23 cellular contexts compared by ENCODE assay signal in the genomic region with DNA sequence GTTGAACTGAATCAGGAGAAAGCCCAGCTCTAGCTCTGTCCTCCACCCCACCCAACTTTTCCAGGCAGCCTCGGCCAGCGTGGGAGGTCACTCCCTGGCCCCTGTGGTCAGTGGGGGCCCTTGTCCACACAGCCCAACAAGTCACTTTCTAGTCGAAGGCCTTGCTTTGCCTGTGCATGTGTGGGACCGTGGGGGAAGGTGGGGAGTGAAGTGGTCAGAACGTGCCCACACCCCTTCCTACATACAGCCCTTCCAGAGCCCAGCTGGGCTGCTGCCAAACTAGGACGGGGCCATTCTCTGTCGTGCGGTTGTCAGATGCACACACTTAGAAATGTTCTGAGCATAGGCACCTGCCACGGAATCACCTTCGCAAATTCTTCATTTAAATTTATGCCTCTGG. TPM values are rescaled to one million over a fixed set of nuclear protein-coding genes. Genes with fewer than 3 reads are reported as not detected.
DNase-seq lines count a peak whose midpoint lies in the region; ATAC-seq, FAIRE-seq and TF ChIP-seq lines count a peak whose summit lies in the region.
"Had no signal": no experiment of that assay in that cellular context is flagged by ENCODE, and none has a peak within 500 bp of the region (broad histone marks: within the 10 kb centered on the region; RNA-seq: fewer than 3 reads in every experiment).

No MANE protein-coding gene starts in this region.

- peaks cover 6% of the 10 kb centered on the region for H3K4me1 ChIP-seq in CD8-positive, alpha-beta memory T cell (ENCODE audit: insufficient read depth, low read length)
- H3K4me1 ChIP-seq in HEK293 (ENCODE audit: control insufficient read depth, insufficient read depth, low read length) (no peaks in the 10 kb centered on the region), H1 (replicated peaks in 1 of 4; ENCODE audit: control insufficient read depth in 3 of 4, insufficient read depth in 4 of 4, low read length in 3 of 4) (no peaks in the 10 kb centered on the region; a peak in 2 of 7 replicates), suprapubic skin (peaks cover 11% of the 10 kb centered on the region), kidney (ENCODE audit: control insufficient read depth in 1 of 2, insufficient read depth in 1 of 2, low read depth in 1 of 2, low read length in 2 of 2) (no peaks in the 10 kb centered on the region)
- H3K4me1 ChIP-seq: BE2C, Caco-2 had no signal

- no peak overlapping the region for H3K4me3 Mint-ChIP-seq in CD8-positive, alpha-beta memory T cell
- H3K4me3 Mint-ChIP-seq: CD14-positive monocyte had no signal

- no peak overlapping the region for H3K4me2 ChIP-seq in H1 (ENCODE audit: insufficient read depth in 1 of 2, low read depth in 2 of 2, low read length in 2 of 2)
- H3K4me2 ChIP-seq: BLaER1 had no signal

- no peak overlapping the region for H4K5ac ChIP-seq in H1 (ENCODE audit: insufficient read length, low read depth, low read length)

- H3K27ac ChIP-seq in CD8-positive, alpha-beta memory T cell (ENCODE audit: low read depth, low read length) = peak overlapping the region; percentile 47
- H3K27ac ChIP-seq in HEK293 (ENCODE audit: extremely low read depth, low read depth, low read length) (no peak overlapping the region), H1 (ENCODE audit: low read depth, low read length) (no peak overlapping the region), suprapubic skin (no peak overlapping the region), kidney (ENCODE audit: low read depth in 2 of 2, low read length in 2 of 2) (no peak overlapping the region)
- H3K27ac ChIP-seq: BLaER1 had no signal

- no peak overlapping the region for H3K23ac ChIP-seq in H1 (ENCODE audit: insufficient read length)

- no peak overlapping the region for H3K14ac ChIP-seq in H1 (ENCODE audit: insufficient read length)

- H3K27me3 ChIP-seq in CD8-positive, alpha-beta memory T cell (ENCODE audit: insufficient read depth, low read length, poor library complexity, severe bottlenecking) = no peaks in the 10 kb centered on the region
- H3K27me3 ChIP-seq in H1 (replicated peaks in 1 of 4; ENCODE audit: control insufficient read depth in 3 of 4, extremely low read depth in 1 of 4, insufficient read depth in 3 of 4, low read length in 3 of 4) = no peaks in the 10 kb centered on the region
- no peaks in the 10 kb centered on the region for H3K27me3 ChIP-seq in suprapubic skin
- H3K27me3 ChIP-seq: BE2C, BLaER1 had no signal

- no peaks in the 10 kb centered on the region for H3K79me2 ChIP-seq in H1 (ENCODE audit: control insufficient read depth in 1 of 2, insufficient read depth in 2 of 2, low read length in 2 of 2)

- DNase-seq in CD8-positive, alpha-beta memory T cell = no peak
- DNase-seq in H1 (ENCODE audit: low read depth in 1 of 2, low spot score in 2 of 2) (no peak), suprapubic skin (ENCODE audit: low spot score in 2 of 2) (no peak), kidney (no peak)
- DNase-seq: 8988T; ACHN; BE2C; C1 segment of cervical spinal cord; Caco-2; Calu3; CD4-positive, alpha-beta memory T cell; CD4-positive, CD25-positive, alpha-beta regulatory T cell; DMS79 treated with DMSO at 0.1 percent for 48 hours; GF-D8 had no signal

- H3K36me3 ChIP-seq in CD8-positive, alpha-beta memory T cell (ENCODE audit: insufficient read depth, low read length) = no peaks in the 10 kb centered on the region
- H3K36me3 ChIP-seq in HEK293 (ENCODE audit: control insufficient read depth in 2 of 2, insufficient read depth in 1 of 2, low read length in 2 of 2) (peaks cover 0 to 67% of the 10 kb centered on the region in 2 experiments; a peak in 1 of 3 replicates), H1 (ENCODE audit: control insufficient read depth in 2 of 4, insufficient read depth in 4 of 4, low read length in 3 of 4) (peaks cover 2 to 9% (median 7%) of the 10 kb centered on the region in 4 experiments; a peak in 6 of 8 replicates), suprapubic skin (peaks cover 12% of the 10 kb centered on the region), kidney (ENCODE audit: control insufficient read depth in 1 of 2, insufficient read depth in 2 of 2, low read length in 2 of 2) (peaks cover 2 to 11% of the 10 kb centered on the region in 2 donors)
- H3K36me3 ChIP-seq: BE2C had no signal

- no peaks in the 10 kb centered on the region; the same call in 1 of the 2 replicates for H3K23me2 ChIP-seq in H1 (ENCODE audit: low read depth, low read length)

- WGBS in H1 (ENCODE audit: extremely low coverage in 1 of 2, insufficient coverage in 1 of 2, insufficient read length in 1 of 2, insufficient replicate concordance in 2 of 2, low coverage in 1 of 2, low lambda C conversion rate in 2 of 2, missing lambda C conversion rate in 1 of 2), 2 experiments = 93% methylated on average over 10 of the region's 10 CpGs; no CpG with 5 or more reads in 1 of the 2 experiments
- 76% methylated on average over 10 of the region's 10 CpGs for WGBS in suprapubic skin

- H2BK120ac ChIP-seq in H1 (replicated peaks; ENCODE audit: low read depth, low read length) = no peak overlapping the region

- H4K8ac ChIP-seq in H1 (ENCODE audit: extremely low read depth, insufficient read depth, low read length) = peak overlapping the region; percentile 28

- no peaks in the 10 kb centered on the region for H3K79me1 ChIP-seq in H1 (ENCODE audit: low read depth, low read length)

- peaks cover 0 to 12% (median 9%) of the 10 kb centered on the region in 3 donors for H3K4me1 Mint-ChIP-seq in CD8-positive, alpha-beta memory T cell

- TF ChIP-seq CTCF in HEK293 (tag by site-specific recombination; IDR thresholded peaks at IDR 0.05) (no peak), H1 (IDR thresholded peaks at IDR 0.05; ENCODE audit: control extremely low read depth in 1 of 3, insufficient read depth in 1 of 3, low read depth in 1 of 3, low read length in 3 of 3) (no peak), suprapubic skin (IDR thresholded peaks at IDR 0.05) (no peak), kidney (IDR thresholded peaks at IDR 0.05; ENCODE audit: borderline replicate concordance, extremely low read depth, insufficient read depth) (no peak)

- no peak overlapping the region for H3K4ac ChIP-seq in H1 (replicated peaks; ENCODE audit: insufficient read length, low read depth, low read length)

- FAIRE-seq in H1 (lab: Jason Lieb, UNC) (no peak), kidney (lab: Jason Lieb, UNC) (no peak)
- FAIRE-seq: A204.1, D721Med, G401.6, GM12891, GM19239 had no signal

- H2BK12ac ChIP-seq in H1 (ENCODE audit: low read depth, low read length) = no peak overlapping the region

- no peak overlapping the region for H2AFZ ChIP-seq in H1 (ENCODE audit: low read length)

- H4K91ac ChIP-seq in H1 (replicated peaks; ENCODE audit: insufficient read length, low read length) = no peak overlapping the region

- TF ChIP-seq RAD21 in H1 (IDR thresholded peaks at IDR 0.05 in 1 of 2, conservative IDR thresholded peaks at IDR 0.05 in 1 of 2; ENCODE audit: low read depth in 2 of 2, low read length in 2 of 2) = no peak

- ATAC-seq in GM21447 (IDR thresholded peaks at IDR 0.05; ENCODE audit: unreplicated experiment) = no peak

- H3K9me3 ChIP-seq in CD8-positive, alpha-beta memory T cell (ENCODE audit: low read length) = no peaks in the 10 kb centered on the region
- H3K9me3 ChIP-seq in HEK293 (ENCODE audit: control insufficient read depth, insufficient read depth, low read depth, low read length) (no peaks in the 10 kb centered on the region), H1 (ENCODE audit: insufficient read depth in 2 of 2, low read depth in 1 of 2, low read length in 1 of 2) (no peaks in the 10 kb centered on the region), suprapubic skin (no peaks in the 10 kb centered on the region), kidney (ENCODE audit: control insufficient read depth in 1 of 2, low read length in 2 of 2) (no peaks in the 10 kb centered on the region)
- H3K9me3 ChIP-seq: BE2C, BLaER1, Caco-2 had no signal

- TF ChIP-seq EP300 in H1 (IDR thresholded peaks at IDR 0.05; ENCODE audit: borderline replicate concordance in 1 of 2, low read depth in 2 of 2, low read length in 2 of 2) (no peak), suprapubic skin (IDR thresholded peaks at IDR 0.05) (no peak)

- no peak overlapping the region for H3K56ac ChIP-seq in H1 (replicated peaks; ENCODE audit: insufficient read length, low read depth, low read length)

- no peak overlapping the region for H3K9ac ChIP-seq in H1 (replicated peaks in 1 of 4; ENCODE audit: extremely low read depth in 1 of 4, low read depth in 3 of 4, low read length in 3 of 4)
- H3K9ac ChIP-seq in kidney (ENCODE audit: low read length in 2 of 2) = no peak overlapping the region
- H3K9ac ChIP-seq: BLaER1 had no signal

- no peak overlapping the region for H2BK5ac ChIP-seq in H1 (ENCODE audit: low read depth, low read length)

- CTCF ChIA-PET in CD8-positive, alpha-beta memory T cell (lab: Charles Lee) = interaction anchor here (1.7 kb wide), 1 partner anchor 18 kb away, joined by 4 read pairs; a partner anchor contains a TSS
- CTCF ChIA-PET in HEK293 (lab: Yijun Ruan, JAX) = interaction anchor here (0.7 to 2.4 kb wide), 4 partner anchors 12 to 155 kb away, joined by 4 to 8 read pairs (median 6); a partner anchor contains a TSS
- CTCF ChIA-PET in H1 (lab: Charles Lee; ENCODE audit: partially characterized antibody) = interaction anchor here (0.8 to 6.0 kb wide), 5 partner anchors 12 to 202 kb away, joined by 3 to 47 read pairs (median 11); a partner anchor contains a TSS

- POLR2A ChIA-PET in CD8-positive, alpha-beta memory T cell (lab: Charles Lee) = no interaction called here
- POLR2A ChIA-PET in HEK293 (lab: Yijun Ruan, JAX) (interaction anchor here (0.9 kb wide), 1 partner anchor 18 kb away, joined by 4 read pairs; a partner anchor contains a TSS), H1 (lab: Charles Lee; ENCODE audit: partially characterized antibody) (interaction anchor here (1.0 to 1.1 kb wide), 2 partner anchors 18 to 27 kb away, joined by 3 read pairs; no protein-coding TSS in a partner anchor)

- H3K9me3 Mint-ChIP-seq in CD8-positive, alpha-beta memory T cell = no peaks in the 10 kb centered on the region
- H3K9me3 Mint-ChIP-seq: CD4-positive, alpha-beta memory T cell; CD4-positive, CD25-positive, alpha-beta regulatory T cell had no signal

- no peak overlapping the region for H2BK20ac ChIP-seq in H1 (ENCODE audit: low read length)

- H4K20me1 ChIP-seq in H1 (replicated peaks in 1 of 2; ENCODE audit: control insufficient read depth in 1 of 2, insufficient read depth in 2 of 2, low read length in 2 of 2) = peaks cover 0 to 10% of the 10 kb centered on the region in 2 experiments

- H3K4me3 ChIP-seq in CD8-positive, alpha-beta memory T cell (ENCODE audit: low read length) = no peak overlapping the region
- H3K4me3 ChIP-seq in HEK293 (ENCODE audit: low read depth, low read length) (no peak overlapping the region), H1 (ENCODE audit: extremely low read depth in 1 of 4, insufficient read depth in 2 of 4, low read depth in 3 of 4, low read length in 4 of 4) (no peak overlapping the region), suprapubic skin (no peak overlapping the region), kidney (ENCODE audit: low read length in 2 of 2) (no peak overlapping the region)
- H3K4me3 ChIP-seq: BLaER1 had no signal

- H3K18ac ChIP-seq in H1 (ENCODE audit: extremely low read depth, low read length) = no peak overlapping the region

- H3K27me3 Mint-ChIP-seq in CD8-positive, alpha-beta memory T cell = no peaks in the 10 kb centered on the region
- H3K27me3 Mint-ChIP-seq: CD4-positive, alpha-beta memory T cell; CD4-positive, CD25-positive, alpha-beta regulatory T cell had no signal

- H3K27ac Mint-ChIP-seq in CD8-positive, alpha-beta memory T cell = no peak overlapping the region

- TF ChIP-seq POLR2A in H1 (IDR thresholded peaks at IDR 0.05; ENCODE audit: control extremely low read depth in 1 of 2, low read depth in 2 of 2, low read length in 2 of 2) = no peak
- TF ChIP-seq POLR2A in suprapubic skin (IDR thresholded peaks at IDR 0.05) = no peak

- H2AK5ac ChIP-seq in H1 (ENCODE audit: low read depth, low read length) = no peak overlapping the region

- no peak overlapping the region for H2BK15ac ChIP-seq in H1 (ENCODE audit: low read length)

- intact Hi-C loops in kidney (cut with DNase I) = no loop called here

- H3K36me3 Mint-ChIP-seq in CD8-positive, alpha-beta memory T cell = peaks cover 0 to 49% (median 1%) of the 10 kb centered on the region in 3 donors

RNA-seq across cellular contexts. Expression of a gene that starts 18.0 kb away (rescaled TPM):
- 10 to 100 TPM; 65.0 to 72.5 TPM for total RNA-seq in CD8-positive, alpha-beta memory T cell
- 66.4 TPM for polyA plus RNA-seq in CD8-positive, alpha-beta memory T cell
- total RNA-seq in H1 (2021; fragmentation: NEBNext Ultra II Directional; extraction: Animal tissue kit (Norgen Biotek cat#: 25700)) = 99.8 and 103 TPM in 2 replicates
- polyA plus RNA-seq in H1 (2011; rRNA removed) = 58.4 and 106 TPM in 2 replicates
- polyA plus RNA-seq in H1 (2011; cell fraction: cytosol; rRNA removed) = 49.4 TPM
- polyA plus RNA-seq in H1 (2011; cell fraction: nucleus; rRNA removed) = 69.8 TPM
- polyA plus RNA-seq in H1 (2012, experiment 1 of 2) = 51.1 to 69.6 TPM (median 60.7 TPM) in 4 replicates
- 65.5 TPM for polyA plus RNA-seq in H1 (2012, experiment 2 of 2)
- polyA plus RNA-seq in H1 (2013, experiment 1 of 2) = 95.7 TPM
- polyA plus RNA-seq in H1 (2013, experiment 2 of 2) = 90.2 TPM
- 5.5 and 6.4 TPM in 2 replicates for polyA minus RNA-seq in H1 (2011; rRNA and poly(A)+ RNA removed)
- polyA minus RNA-seq in H1 (2011; cell fraction: cytosol; rRNA and poly(A)+ RNA removed) = 32.8 TPM
- polyA minus RNA-seq in H1 (2011; cell fraction: nucleus; rRNA and poly(A)+ RNA removed) = 18.1 TPM
- total RNA-seq in suprapubic skin = 10 to 100 TPM; 18.6 to 47.3 (median 24.9) TPM
- total RNA-seq in kidney = 69.0 TPM
- polyA plus RNA-seq in kidney (ENCODE audit: insufficient read depth, low read depth, low replicate concordance) = 109 TPM

RNA-seq across cellular contexts. Expression of a gene that starts 51.5 kb away (rescaled TPM):
- 10 to 100 TPM; 35.9 to 38.4 TPM for total RNA-seq in CD8-positive, alpha-beta memory T cell
- 0.94 TPM for polyA plus RNA-seq in CD8-positive, alpha-beta memory T cell
- 80.2 and 87.6 TPM in 2 replicates for total RNA-seq in H1 (2021; fragmentation: NEBNext Ultra II Directional; extraction: Animal tissue kit (Norgen Biotek cat#: 25700))
- polyA plus RNA-seq in H1 (2011; rRNA removed) (8.3 and 14.5 TPM in 2 replicates), kidney (ENCODE audit: insufficient read depth, low read depth, low replicate concordance) (9.2 TPM)
- 8.6 TPM for polyA plus RNA-seq in H1 (2011; cell fraction: cytosol; rRNA removed)
- 19.2 TPM for polyA plus RNA-seq in H1 (2011; cell fraction: nucleus; rRNA removed)
- polyA plus RNA-seq in H1 (2012, experiment 1 of 2) = 24.8 to 35.9 TPM (median 32.3 TPM) in 4 replicates
- polyA plus RNA-seq in H1 (2012, experiment 2 of 2) = 36.5 TPM
- 40.2 TPM for polyA plus RNA-seq in H1 (2013, experiment 1 of 2)
- 39.7 TPM for polyA plus RNA-seq in H1 (2013, experiment 2 of 2)
- polyA minus RNA-seq in H1 (2011; rRNA and poly(A)+ RNA removed) = 6.3 and 7.3 TPM in 2 replicates
- polyA minus RNA-seq in H1 (2011; cell fraction: cytosol; rRNA and poly(A)+ RNA removed) = 30.0 TPM
- 27.1 TPM for polyA minus RNA-seq in H1 (2011; cell fraction: nucleus; rRNA and poly(A)+ RNA removed)
- total RNA-seq in suprapubic skin (10 to 100 TPM; 51.8 to 91.2 (median 68.1) TPM), kidney (78.6 TPM)
